ENCODE assay signal across 8 cellular contexts in genomic region chr17:27529230-27529796, GRCh38.
A peak's percentile ranks its signal among the peaks of the same experiment; 100 is the strongest.
DNase-seq lines count a peak whose midpoint lies in the region; ATAC-seq, FAIRE-seq and TF ChIP-seq lines count a peak whose summit lies in the region.

No MANE protein-coding gene starts in this region.

- no peak overlapping the region for H3K4me3 Mint-ChIP-seq in CD4-positive, alpha-beta memory T cell

- peak overlapping the region in 1 of 7 donors; percentile 8 for H3K27ac Mint-ChIP-seq in CD4-positive, alpha-beta memory T cell

- no peaks in the 10 kb centered on the region for H3K36me3 Mint-ChIP-seq in CD4-positive, alpha-beta memory T cell

- FAIRE-seq in GM18507 (lab: Jason Lieb, UNC): peak; percentile 35

- H3K9me3 Mint-ChIP-seq in CD4-positive, alpha-beta memory T cell: no peaks in the 10 kb centered on the region

- ATAC-seq in activated CD4-positive, CD25-positive, alpha-beta regulatory T cell treated with anti-CD3 and anti-CD28 coated beads, Interleukin-2, amount 50 U/mL, for 24 hours: no peak
- ATAC-seq in HG02763 (IDR thresholded peaks at IDR 0.05; ENCODE audit: unreplicated experiment) (no peak), HG02852 (IDR thresholded peaks at IDR 0.05; ENCODE audit: unreplicated experiment) (no peak)

- H3K4me3 ChIP-seq in A673 (ENCODE audit: low read depth, low read length, poor library complexity, severe bottlenecking): no peak overlapping the region
- H3K4me3 ChIP-seq in CD4-positive, alpha-beta memory T cell (ENCODE audit: low read length in 2 of 2): no peak overlapping the region

- no TSS peak for BruUV-seq in A673 (replicated peaks; lab: Mats Ljungman, UMichigan)

- CTCF ChIA-PET in A673 (lab: Charles Lee): no interaction called here
- CTCF ChIA-PET in CD4-positive, alpha-beta memory T cell (lab: Charles Lee; ENCODE audit: partially characterized antibody): interaction anchor here (1.4 kb wide), 1 partner anchor 74 kb away, joined by 3 read pairs; no protein-coding TSS in a partner anchor

- H3K4me1 Mint-ChIP-seq in CD4-positive, alpha-beta memory T cell: peaks cover 10 to 36% (median 22%) of the 10 kb centered on the region in 4 donors

- peaks cover 49% of the 10 kb centered on the region for H3K4me1 ChIP-seq in A673 (ENCODE audit: insufficient read depth, low read length, poor library complexity, severe bottlenecking)
- peaks cover 10% of the 10 kb centered on the region for H3K4me1 ChIP-seq in CD4-positive, alpha-beta memory T cell (ENCODE audit: insufficient read depth, low read length)

- H3K27me3 ChIP-seq in A673 (replicated peaks; ENCODE audit: insufficient read depth, low read depth, low read length, poor library complexity): no peaks in the 10 kb centered on the region
- no peaks in the 10 kb centered on the region for H3K27me3 ChIP-seq in CD4-positive, alpha-beta memory T cell (ENCODE audit: insufficient read depth, low read length)

- no peaks in the 10 kb centered on the region for H3K27me3 Mint-ChIP-seq in CD4-positive, alpha-beta memory T cell

- POLR2A ChIA-PET in A673 (lab: Charles Lee; ENCODE audit: low non-redundant PET): no interaction called here
- POLR2A ChIA-PET in CD4-positive, alpha-beta memory T cell (lab: Charles Lee; ENCODE audit: partially characterized antibody): no interaction called here

- H3K27ac ChIP-seq in A673 (ENCODE audit: low read depth, low read length, poor library complexity, severe bottlenecking): peak overlapping the region; percentile 21
- no peak overlapping the region for H3K27ac ChIP-seq in CD4-positive, alpha-beta memory T cell (ENCODE audit: low read depth, low read length)

- intact Hi-C loops in A673 (cut with micrococcal nuclease; ENCODE audit: unreplicated experiment): loop anchor here (5.0 to 10.0 kb wide), 2 partner anchors 55 to 72 kb away; partner anchors contain the start of gene KSR1
- intact Hi-C loops in CD4-positive, alpha-beta memory T cell (cut with micrococcal nuclease): no loop called here

- no peaks in the 10 kb centered on the region for H3K9me3 ChIP-seq in A673 (ENCODE audit: low read depth, low read length, poor library complexity, severe bottlenecking)
- H3K9me3 ChIP-seq in CD4-positive, alpha-beta memory T cell (ENCODE audit: control insufficient read depth in 1 of 2, low read length in 2 of 2): no peaks in the 10 kb centered on the region

- DNase-seq in A673 (ENCODE audit: low spot score) (peak; percentile 59), GM18507 (ENCODE audit: extremely low spot score, insufficient read length, low read depth) (no peak), SIG-M5 treated with dmso at 0.1 percent for 504 hours (lab: John Stamatoyannopoulos, UW; ENCODE audit: unreplicated experiment) (peak; percentile 96), glomerular visceral epithelial cell (ENCODE audit: extremely low spot score) (peak; percentile 36)
- no peak for DNase-seq in CD4-positive, alpha-beta memory T cell

- H3K36me3 ChIP-seq in A673 (ENCODE audit: insufficient read depth, low read length, poor library complexity, severe bottlenecking): no peaks in the 10 kb centered on the region
- no peaks in the 10 kb centered on the region for H3K36me3 ChIP-seq in CD4-positive, alpha-beta memory T cell (ENCODE audit: insufficient read depth, low read length)

- TF ChIP-seq CTCF in A673 (conservative IDR thresholded peaks at IDR 0.05; ENCODE audit: low read depth, low read length): 0 out of 2 replicates have a peak, but pooled peaks have one; percentile 16

Comparison
In these comparisons a context has a peak if more than half of its experiments do, and no peak if none do; other contexts are left out.
1. DNase-seq: peak in A673 (single experiment), SIG-M5 treated with dmso at 0.1 percent for 504 hours (single experiment) and glomerular visceral epithelial cell (single experiment); none in GM18507 (single experiment) and CD4-positive, alpha-beta memory T cell (0 of 5).